ENCODE assay signal across 1 cellular context in the genomic region with DNA sequence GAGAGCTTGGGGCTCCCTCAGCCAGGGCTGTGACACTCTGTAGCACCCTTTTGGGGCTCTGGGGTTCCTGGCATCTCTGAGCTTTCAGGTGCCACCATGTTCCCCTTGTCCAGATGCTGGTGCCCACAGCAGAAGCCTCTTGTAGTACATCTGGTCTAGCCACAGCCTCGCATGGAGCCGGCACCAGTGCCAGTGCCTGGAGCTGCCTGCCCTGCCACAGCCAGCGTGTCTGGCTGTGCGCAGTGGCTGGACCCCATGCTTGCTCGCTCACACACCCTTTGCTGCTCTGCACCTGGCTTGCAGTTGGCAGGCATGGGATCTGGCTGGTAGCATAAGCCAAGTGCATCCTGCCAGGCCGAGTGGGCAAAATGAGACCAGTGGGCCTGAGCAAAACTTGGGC.
A peak's percentile ranks its signal among the peaks of the same experiment; 100 is the strongest.
TF ChIP-seq lines count a peak whose summit lies in the region.

No MANE protein-coding gene starts in this region.

TF ChIP-seq in HepG2, 621 proteins besides CTCF, POLR2A, EP300 and RAD21:
- no peak for TF ChIP-seq ESRRA (CRISPR knock-in tag; IDR thresholded peaks at IDR 0.05; ENCODE audit: low read depth)
- TF ChIP-seq HNRNPL (IDR thresholded peaks at IDR 0.05; ENCODE audit: low read depth, low read length): 0 out of 2 replicates have a peak, but pooled peaks have one; percentile 29
